Comparison of ENCODE assay signal across 8 cellular contexts in genomic region chr19:11535792-11536595, GRCh38. TPM values are rescaled to one million over a fixed set of nuclear protein-coding genes. Genes with fewer than 3 reads are reported as not detected.
DNase-seq lines count a peak whose midpoint lies in the region; ATAC-seq and TF ChIP-seq lines count a peak whose summit lies in the region.

No MANE protein-coding gene starts in this region.

- TF ChIP-seq POLR2A in right lobe of liver (IDR thresholded peaks at IDR 0.05) = peak; percentile 42

- peak overlapping the region; percentile 53 to 64 (median 59) for H3K27ac ChIP-seq in right lobe of liver

- CTCF ChIA-PET in GM10248 (lab: Yijun Ruan, JAX) = interaction anchor here (0.6 to 2.6 kb wide), 32 partner anchors 8 to 242 kb away, joined by 3 to 21 read pairs (median 3); partner anchors contain the start of genes CCDC159, ELOF1 and TMEM205

- POLR2A ChIA-PET in GM10248 (lab: Yijun Ruan, JAX) = interaction anchor here (0.9 kb wide), 1 partner anchor 452 kb away, joined by 3 read pairs; no protein-coding TSS in a partner anchor

- intact Hi-C loops in right lobe of liver (cut with DNase I) = no loop called here

- peak; percentile 78 for TF ChIP-seq CTCF in GM10248 (IDR thresholded peaks at IDR 0.05; ENCODE audit: control extremely low read depth, extremely low read depth, low read depth, missing control alignments)
- peak; percentile 84 to 94 (median 86) for TF ChIP-seq CTCF in right lobe of liver (IDR thresholded peaks at IDR 0.05)

- H3K4me1 ChIP-seq in right lobe of liver = no peaks in the 10 kb centered on the region

- peaks cover 0 to 9% of the 10 kb centered on the region in 2 donors for H3K27me3 ChIP-seq in right lobe of liver

- H3K4me3 ChIP-seq in right lobe of liver = peak overlapping the region; percentile 14 to 35 (median 26)

- no peaks in the 10 kb centered on the region for H3K9me3 ChIP-seq in right lobe of liver

- peak; percentile 96 for DNase-seq in GM10248 (ENCODE audit: extremely low spot score)
- peak; percentile 95 for DNase-seq in NCI-H69 (lab: John Stamatoyannopoulos, UW)
- peak; percentile 75 to 77 for DNase-seq in activated CD4-positive, alpha-beta T cell treated with anti-CD3 and anti-CD28 coated beads, Interleukin-2, amount 50 U/mL, for 4 hours
- DNase-seq in dermis blood vessel endothelial cell = peak; percentile 90
- DNase-seq in right lobe of liver = peak; percentile 85 to 89 (median 87)
- peak; percentile 89 to 94 for DNase-seq in stimulated activated CD4-positive, alpha-beta T cell treated with anti-CD3 and anti-CD28 coated beads, Interleukin-2, amount 100 ng/mL, for 48 hours

- H3K36me3 ChIP-seq in right lobe of liver = no peaks in the 10 kb centered on the region

- ATAC-seq in HG03095 (IDR thresholded peaks at IDR 0.05; ENCODE audit: unreplicated experiment) = peak; percentile 67
- peak; percentile 85 to 96 (median 88) for ATAC-seq in right lobe of liver
- no peak for ATAC-seq in GM21717 (IDR thresholded peaks at IDR 0.05; ENCODE audit: unreplicated experiment)

- 34% methylated on average over 22 of the region's 54 CpGs for WGBS in right lobe of liver (ENCODE audit: insufficient coverage, low coverage, low lambda C conversion rate, missing lambda C conversion rate)

RNA-seq across cellular contexts. Expression of gene CNN1, which starts 2.7 kb away (rescaled TPM):
- total RNA-seq in dermis blood vessel endothelial cell (0.19 and 1.2 TPM in 2 replicates), right lobe of liver (1 to 10 TPM in 4 of 6 experiments, under 1 TPM in 2; 0.71 to 8.5 (median 1.0) TPM)

RNA-seq across cellular contexts. Expression of gene ECSIT, which starts 7.1 kb away (rescaled TPM):
- total RNA-seq in dermis blood vessel endothelial cell (36.8 and 37.6 TPM in 2 replicates), right lobe of liver (10 to 100 TPM; 25.0 to 45.5 (median 37.7) TPM)

RNA-seq across cellular contexts. Expression of gene ELOF1, which starts 23.0 kb away (rescaled TPM):
- total RNA-seq in dermis blood vessel endothelial cell (16.9 and 24.5 TPM in 2 replicates), right lobe of liver (10 to 100 TPM; 21.9 to 33.5 (median 24.9) TPM)

RNA-seq across cellular contexts. Expression of gene ZNF653, which starts 30.4 kb away (rescaled TPM):
- total RNA-seq in dermis blood vessel endothelial cell = 5.1 and 12.4 TPM in 2 replicates
- total RNA-seq in right lobe of liver = 1 to 10 TPM; 2.7 to 7.0 (median 3.9) TPM

RNA-seq across cellular contexts. Expression of gene ACP5, which starts 41.5 kb away (rescaled TPM):
- 0.37 and 8.8 TPM in 2 replicates for total RNA-seq in dermis blood vessel endothelial cell
- total RNA-seq in right lobe of liver = 10 to 100 TPM; 10.4 to 28.5 (median 21.5) TPM
